ENCODE assay signal across 14 cellular contexts in genomic region chr3:129558076-129558771, GRCh38. TPM values are rescaled to one million over a fixed set of nuclear protein-coding genes. Genes with fewer than 3 reads are reported as not detected.
DNase-seq lines count a peak whose midpoint lies in the region; ATAC-seq and TF ChIP-seq lines count a peak whose summit lies in the region.
"Had no signal": no experiment of that assay in that cellular context is flagged by ENCODE, and none has a peak within 500 bp of the region (broad histone marks: within the 10 kb centered on the region; RNA-seq: fewer than 3 reads in every experiment).

No MANE protein-coding gene starts in this region.

- no peaks in the 10 kb centered on the region for H3K79me2 ChIP-seq in DOHH2 (ENCODE audit: control insufficient read depth, low read length)
- H3K79me2 ChIP-seq in PC-9 (ENCODE audit: low read depth) = no peaks in the 10 kb centered on the region
- peaks cover 9% of the 10 kb centered on the region for H3K79me2 ChIP-seq in fibroblast of lung (ENCODE audit: control insufficient read depth, insufficient read depth, low read length)

- H3K4me1 ChIP-seq in DOHH2 (ENCODE audit: control insufficient read depth, low read length) = peaks cover 19% of the 10 kb centered on the region
- H3K4me1 ChIP-seq in PC-9 (replicated peaks; ENCODE audit: insufficient read depth) = peaks cover 26% of the 10 kb centered on the region
- peaks cover 46% of the 10 kb centered on the region for H3K4me1 ChIP-seq in fibroblast of lung (ENCODE audit: control insufficient read depth, extremely low read depth, insufficient read depth, low read length)
- peaks cover 64% of the 10 kb centered on the region for H3K4me1 ChIP-seq in skeletal muscle satellite cell (ENCODE audit: control insufficient read depth, insufficient read depth, low read length)

- DNase-seq in PC-9 (no peak), fibroblast of lung (ENCODE audit: low read depth in 2 of 2) (peak in 1 of 2 donors; percentile 61), inferior parietal cortex (ENCODE audit: extremely low spot score) (no peak)
- no peak for DNase-seq in NK-92 treated with Interleukin-12 subunit alpha and Interleukin-12 subunit beta, amount 100 ng/mL, for 24 hours (lab: John Stamatoyannopoulos, UW)
- DNase-seq: activated T-cell treated with anti-CD3 and anti-CD28 coated beads, Interleukin-2, amount 50 U/mL, for 24 hours; DMS153; islet precursor cell; NCI-H345 had no signal

- H3K9me3 ChIP-seq in DOHH2 (ENCODE audit: control insufficient read depth, insufficient read depth, low read length) = no peaks in the 10 kb centered on the region
- H3K9me3 ChIP-seq in PC-9 (ENCODE audit: insufficient read depth, low read depth) = no peaks in the 10 kb centered on the region
- no peaks in the 10 kb centered on the region for H3K9me3 ChIP-seq in fibroblast of lung (ENCODE audit: control insufficient read depth, insufficient read depth, low read depth, low read length)
- H3K9me3 ChIP-seq in skeletal muscle satellite cell (replicated peaks; ENCODE audit: low read length) = no peaks in the 10 kb centered on the region

- no peaks in the 10 kb centered on the region for H3K9me2 ChIP-seq in DOHH2 (replicated peaks; ENCODE audit: control insufficient read depth, low read length)
- H3K9me2 ChIP-seq in PC-9 (ENCODE audit: insufficient read depth) = no peaks in the 10 kb centered on the region

- H3K4me2 ChIP-seq in DOHH2 (ENCODE audit: low read length) (peak overlapping the region; percentile 46), PC-9 (peak overlapping the region; percentile 46; the same call in 1 of the 2 replicates), fibroblast of lung (ENCODE audit: extremely low read depth, insufficient read depth, low read length) (peak overlapping the region; percentile 4), skeletal muscle satellite cell (ENCODE audit: low read length) (peak overlapping the region; percentile 64)

- no peak for TF ChIP-seq CTCF in DOHH2 (IDR thresholded peaks at IDR 0.05; ENCODE audit: low read depth, low read length, poor library complexity, severe bottlenecking)
- no peak for TF ChIP-seq CTCF in PC-9 (conservative IDR thresholded peaks at IDR 0.05)
- TF ChIP-seq CTCF in fibroblast of lung (conservative IDR thresholded peaks at IDR 0.05 in 1 of 2, IDR thresholded peaks at IDR 0.05 in 1 of 2; ENCODE audit: low read depth in 1 of 2, low read length in 2 of 2) = no peak

- no peak overlapping the region for H3K9ac ChIP-seq in fibroblast of lung (ENCODE audit: insufficient read depth, low read length)
- H3K9ac ChIP-seq in skeletal muscle satellite cell (ENCODE audit: low read depth, low read length) = peak overlapping the region; percentile 70

- H3K27me3 ChIP-seq in DOHH2 (ENCODE audit: control insufficient read depth, low read length) (peaks cover 4% of the 10 kb centered on the region; the same call in 1 of the 2 replicates), PC-9 (ENCODE audit: insufficient read depth, low read depth) (no peaks in the 10 kb centered on the region), fibroblast of lung (ENCODE audit: control insufficient read depth, insufficient read depth, low read length) (no peaks in the 10 kb centered on the region), skeletal muscle satellite cell (ENCODE audit: control insufficient read depth, insufficient read depth, low read length) (no peaks in the 10 kb centered on the region)

- no peaks in the 10 kb centered on the region for H4K20me1 ChIP-seq in DOHH2 (ENCODE audit: control insufficient read depth, insufficient read depth, low read depth, low read length)
- no peaks in the 10 kb centered on the region for H4K20me1 ChIP-seq in PC-9 (ENCODE audit: insufficient read depth)
- no peaks in the 10 kb centered on the region for H4K20me1 ChIP-seq in fibroblast of lung (ENCODE audit: control insufficient read depth, extremely low read depth, insufficient read depth, low read length)

- no peak for ATAC-seq in HG03159 (IDR thresholded peaks at IDR 0.05; ENCODE audit: unreplicated experiment)
- no peak for ATAC-seq in HG02642 (IDR thresholded peaks at IDR 0.05; ENCODE audit: poor library complexity, unreplicated experiment)

- H3K36me3 ChIP-seq in DOHH2 (ENCODE audit: control insufficient read depth, low read length) (no peaks in the 10 kb centered on the region), PC-9 (ENCODE audit: low read depth) (no peaks in the 10 kb centered on the region), fibroblast of lung (ENCODE audit: control insufficient read depth, insufficient read depth, low read length) (peaks cover 34% of the 10 kb centered on the region), skeletal muscle satellite cell (ENCODE audit: insufficient read depth, low read length) (peaks cover 53% of the 10 kb centered on the region)

- CTCF ChIA-PET in PC-9 (lab: Charles Lee) = no interaction called here

- POLR2A ChIA-PET in PC-9 (lab: Charles Lee; ENCODE audit: unreplicated experiment) = interaction anchor here (0.6 to 0.7 kb wide), 2 partner anchors 39 to 77 kb away, joined by 3 read pairs; no protein-coding TSS in a partner anchor

- H3K4me3 ChIP-seq in DOHH2 (ENCODE audit: low read length) (no peak overlapping the region), PC-9 (no peak overlapping the region), fibroblast of lung (replicated peaks in 1 of 4; ENCODE audit: control extremely low read depth in 1 of 4, insufficient read depth in 1 of 4, low read depth in 3 of 4, low read length in 4 of 4) (no peak overlapping the region), skeletal muscle satellite cell (ENCODE audit: low read length) (peak overlapping the region; percentile 68)

- H3F3A ChIP-seq in DOHH2 (ENCODE audit: control insufficient read depth, insufficient read depth) (no peaks in the 10 kb centered on the region), PC-9 (ENCODE audit: insufficient read depth, low read depth) (peaks cover 8% of the 10 kb centered on the region; the same call in 1 of the 2 replicates)

- intact Hi-C loops in PC-9 (cut with micrococcal nuclease; ENCODE audit: unreplicated experiment) = no loop called here

- BruUV-seq in PC-9 (replicated peaks; lab: Mats Ljungman, UMichigan) = no TSS peak

- H2AFZ ChIP-seq in PC-9 = no peak overlapping the region
- H2AFZ ChIP-seq in fibroblast of lung (ENCODE audit: low read length) = no peak overlapping the region

- H3K27ac ChIP-seq in DOHH2 (ENCODE audit: low read depth, low read length) = no peak overlapping the region
- H3K27ac ChIP-seq in PC-9 = no peak overlapping the region
- peak overlapping the region; percentile 44 for H3K27ac ChIP-seq in fibroblast of lung (ENCODE audit: insufficient read depth, low read length)

RNA-seq across cellular contexts. Expression of gene H1-8, which starts 15.2 kb away (rescaled TPM):
- total RNA-seq in PC-9 (2021) (not detected in 2 replicates), fibroblast of lung (not detected in 2 replicates)
- not detected in 2 replicates for polyA plus RNA-seq in fibroblast of lung
- polyA plus RNA-seq in fibroblast of lung (2012) = not detected in 2 replicates
- not detected in 2 replicates for polyA minus RNA-seq in fibroblast of lung (ENCODE audit: low replicate concordance)
- not detected in 2 replicates for total RNA-seq in skeletal muscle satellite cell (2012; rRNA removed)
- total RNA-seq: T-helper 2 cell treated with Interferon-gamma antibody and Interleukin-4, amounts not matched to agents 100 ng/mL and 5 ng/mL, for 36 hours had no signal
- polyA plus RNA-seq: IgD-negative memory B cell had no signal

RNA-seq across cellular contexts. Expression of gene RHO, which starts 29.8 kb away (rescaled TPM):
- total RNA-seq in PC-9 (2021) (not detected in 2 replicates), fibroblast of lung (not detected in 2 replicates)
- not detected in 2 replicates for polyA plus RNA-seq in fibroblast of lung
- not detected in 2 replicates for polyA plus RNA-seq in fibroblast of lung (2012)
- not detected in 2 replicates for polyA minus RNA-seq in fibroblast of lung (ENCODE audit: low replicate concordance)
- total RNA-seq in skeletal muscle satellite cell (2012; rRNA removed) = not detected in 2 replicates
- total RNA-seq: T-helper 2 cell treated with Interferon-gamma antibody and Interleukin-4, amounts not matched to agents 100 ng/mL and 5 ng/mL, for 36 hours had no signal
- polyA plus RNA-seq: IgD-negative memory B cell had no signal

RNA-seq across cellular contexts. Expression of gene PLXND1, which starts 48.3 kb away (rescaled TPM):
- total RNA-seq in PC-9 (2021) (44.4 and 50.4 TPM in 2 replicates), fibroblast of lung (76.8 and 109 TPM in 2 replicates)
- 41.0 and 89.6 TPM in 2 replicates for polyA plus RNA-seq in fibroblast of lung
- polyA plus RNA-seq in fibroblast of lung (2012) = 70.9 and 230 TPM in 2 replicates
- 139 and 579 TPM in 2 replicates for polyA minus RNA-seq in fibroblast of lung (ENCODE audit: low replicate concordance)
- 41.7 and 52.2 TPM in 2 replicates for total RNA-seq in skeletal muscle satellite cell (2012; rRNA removed)

Comparison
In these comparisons a context has a peak if more than half of its experiments do, and no peak if none do; other contexts are left out.
1. H3K4me2 ChIP-seq: peak in every context shown above with its lines; median percentile 64 in skeletal muscle satellite cell; 46 in DOHH2; 46 in PC-9; 4 in fibroblast of lung.